10 cellular contexts compared by ENCODE assay signal in genomic region chr22:40535189-40535512, GRCh38.
DNase-seq lines count a peak whose midpoint lies in the region; ATAC-seq, FAIRE-seq and TF ChIP-seq lines count a peak whose summit lies in the region.
"Had no signal": no experiment of that assay in that cellular context is flagged by ENCODE, and none has a peak within 500 bp of the region (broad histone marks: within the 10 kb centered on the region; RNA-seq: fewer than 3 reads in every experiment).

No MANE protein-coding gene starts in this region.

- peak overlapping the region; percentile 91 to 94 (median 94) for H3K27ac Mint-ChIP-seq in nephron

- H3K27me3 Mint-ChIP-seq in nephron (ENCODE audit: low read depth): no peaks in the 10 kb centered on the region

- no peaks in the 10 kb centered on the region for H4K20me1 ChIP-seq in K562 (replicated peaks; ENCODE audit: control insufficient read depth, insufficient read depth, low read length)

- WGBS in K562 (ENCODE audit: insufficient coverage, low coverage, missing lambda C conversion rate): 37% methylated on average over 2 of the region's 2 CpGs

- no peak for TF ChIP-seq EP300 in K562 (IDR thresholded peaks at IDR 0.05; ENCODE audit: low read length)

- no peak overlapping the region for H3K4me2 ChIP-seq in K562 (ENCODE audit: insufficient read depth, low read length)

- H3K9me1 ChIP-seq in K562 (ENCODE audit: control insufficient read depth, insufficient read depth, low read length): no peaks in the 10 kb centered on the region

- CTCF ChIA-PET in K562 (lab: Yijun Ruan, JAX; ENCODE audit: low intra/inter-chr PET ratio): no interaction called here

- peaks cover 45% of the 10 kb centered on the region for H3K4me1 Mint-ChIP-seq in nephron

- ATAC-seq in K562: no peak; the same call in 2 of the 3 replicates
- no peak for ATAC-seq in GM18505 (IDR thresholded peaks at IDR 0.05; ENCODE audit: unreplicated experiment)

- no peak for TF ChIP-seq POLR2A in K562 (conservative IDR thresholded peaks at IDR 0.05)
- TF ChIP-seq POLR2A in GM18505 (IDR thresholded peaks at IDR 0.05; ENCODE audit: borderline replicate concordance, extremely low read depth, insufficient read depth, insufficient read length): no peak

- H3K79me2 ChIP-seq in ACC112 (ENCODE audit: control insufficient read depth, insufficient read depth, low read length, unreplicated experiment) (peaks cover 28% of the 10 kb centered on the region), K562 (ENCODE audit: control insufficient read depth, insufficient read depth, low read length) (no peaks in the 10 kb centered on the region)

- H2AFZ ChIP-seq in ACC112 (ENCODE audit: low read length, unreplicated experiment) (no peak overlapping the region), K562 (ENCODE audit: low read depth, low read length) (no peak overlapping the region)

- H3K4me1 ChIP-seq in ACC112 (ENCODE audit: control insufficient read depth, insufficient read depth, low read length, unreplicated experiment) (peaks cover 41% of the 10 kb centered on the region), HUES48 (ENCODE audit: control insufficient read depth, insufficient read depth, low read length) (peaks cover 37% of the 10 kb centered on the region), K562 (replicated peaks in 1 of 2; ENCODE audit: control insufficient read depth in 2 of 2, insufficient read depth in 2 of 2, low read length in 2 of 2) (peaks cover 0 to 27% of the 10 kb centered on the region in 2 experiments; a peak in 3 of 5 replicates)

- H3K4me3 ChIP-seq in ACC112 (ENCODE audit: low read depth, low read length): no peak overlapping the region
- 0 out of 2 replicates have a peak overlapping the region, but pooled peaks have one; percentile 21 for H3K4me3 ChIP-seq in HUES48 (ENCODE audit: low read depth, low read length)
- H3K4me3 ChIP-seq in K562: no peak overlapping the region

- in situ Hi-C loops in K562 (cut with MboI): no loop called here

- no peak for TF ChIP-seq RAD21 in K562 (CRISPR knock-in tag; conservative IDR thresholded peaks at IDR 0.05 in 1 of 2, IDR thresholded peaks at IDR 0.05 in 1 of 2)

- intact Hi-C loops in K562 (cut with micrococcal nuclease): no loop called here

- DNase-seq in K562 (ENCODE audit: extremely low read depth in 1 of 4, low spot score in 3 of 4) (no peak), HUDEP-2 (lab: John Stamatoyannopoulos, UW; ENCODE audit: unreplicated experiment in 76 of 76) (no peak), retina (no peak)
- DNase-seq in stimulated activated CD4-positive, alpha-beta T cell treated with anti-CD3 and anti-CD28 coated beads, Interleukin-2, amount 100 ng/mL, for 48 hours: no peak
- DNase-seq: NCI-H1092 treated with DMSO at 0.1 percent for 48 hours, SHP77 had no signal

- peak overlapping the region in 2 of 3 experiments; percentile 23 to 67 for H3K4me3 Mint-ChIP-seq in nephron

- BruUV-seq in K562 (replicated peaks; lab: Mats Ljungman, UMichigan): no TSS peak

- H3K9ac ChIP-seq in HUES48 (ENCODE audit: low read depth, low read length) (peak overlapping the region; percentile 5; the same call in 1 of the 2 replicates), K562 (ENCODE audit: insufficient read depth in 1 of 2, low read depth in 2 of 2, low read length in 2 of 2) (no peak overlapping the region)

- POLR2A ChIA-PET in K562 (lab: Yijun Ruan, JAX): interaction anchor here (1.9 kb wide), 1 partner anchor 10 kb away, joined by 4 read pairs; no protein-coding TSS in a partner anchor

- no peak for TF ChIP-seq CTCF in K562 (IDR thresholded peaks at IDR 0.05 in 2 of 3, conservative IDR thresholded peaks at IDR 0.05 in 1 of 3; ENCODE audit: insufficient read depth in 2 of 3, low read depth in 1 of 3, low read length in 3 of 3)
- TF ChIP-seq CTCF in nephron (IDR thresholded peaks at IDR 0.05; ENCODE audit: unreplicated experiment in 3 of 3): no peak

- peaks cover 21% of the 10 kb centered on the region for H3K36me3 Mint-ChIP-seq in nephron (ENCODE audit: low read depth)

- H3K27me3 ChIP-seq in ACC112 (ENCODE audit: insufficient read depth, low read length): no peaks in the 10 kb centered on the region
- H3K27me3 ChIP-seq in HUES48 (ENCODE audit: control insufficient read depth, insufficient read depth, low read length): no peaks in the 10 kb centered on the region
- H3K27me3 ChIP-seq in K562 (ENCODE audit: control insufficient read depth in 2 of 2, insufficient read depth in 2 of 2, low read length in 2 of 2): no peaks in the 10 kb centered on the region

- H3K9me3 ChIP-seq in HUES48 (ENCODE audit: control insufficient read depth, insufficient read depth, low read length) (no peaks in the 10 kb centered on the region), K562 (replicated peaks; ENCODE audit: control insufficient read depth, insufficient read depth, low read depth, low read length) (no peaks in the 10 kb centered on the region)

- no peak for FAIRE-seq in K562 (lab: Jason Lieb, UNC)

- peak overlapping the region; percentile 80 for H3K27ac ChIP-seq in ACC112 (ENCODE audit: low read depth, low read length)
- H3K27ac ChIP-seq in HUES48 (ENCODE audit: low read depth, low read length): peak overlapping the region; percentile 93
- peak overlapping the region; percentile 58; the same call in 1 of the 3 replicates for H3K27ac ChIP-seq in K562 (ENCODE audit: extremely low read depth, low read depth, low read length)

- H3K36me3 ChIP-seq in ACC112 (ENCODE audit: insufficient read depth, low read length): no peaks in the 10 kb centered on the region
- no peaks in the 10 kb centered on the region for H3K36me3 ChIP-seq in HUES48 (ENCODE audit: control insufficient read depth, insufficient read depth, low read length)
- no peaks in the 10 kb centered on the region for H3K36me3 ChIP-seq in K562 (ENCODE audit: control insufficient read depth, insufficient read depth, low read length)

- peaks cover 8% of the 10 kb centered on the region for H3K9me3 Mint-ChIP-seq in nephron

TF ChIP-seq in K562, 482 proteins besides CTCF, POLR2A, EP300 and RAD21 (continues in another document):
- TF ChIP-seq PRDM10 (IDR thresholded peaks at IDR 0.05; ENCODE audit: partially characterized antibody) (peak; percentile 68), FOXM1 (IDR thresholded peaks at IDR 0.05; ENCODE audit: low read depth) (0 out of 2 replicates have a peak, but pooled peaks have one; percentile 27), FOXM1 (CRISPR knock-in tag; IDR thresholded peaks at IDR 0.05; ENCODE audit: low read depth) (no peak), SMAD2 (IDR thresholded peaks at IDR 0.05; ENCODE audit: low read depth, low read length) (no peak), ZNF316 (IDR thresholded peaks at IDR 0.05) (peak; percentile 34; the same call in 1 of the 2 replicates), E2F6 (IDR thresholded peaks at IDR 0.05; ENCODE audit: borderline replicate concordance in 1 of 2, extremely low read depth in 1 of 2, insufficient read depth in 1 of 2, insufficient read length in 1 of 2, low read depth in 1 of 2, low read length in 1 of 2, poor library complexity in 1 of 2, severe bottlenecking in 1 of 2) (no peak), TEAD4 (IDR thresholded peaks at IDR 0.05; ENCODE audit: low read length) (no peak), TEAD4 (CRISPR knock-in tag; IDR thresholded peaks at IDR 0.05; ENCODE audit: borderline replicate concordance) (no peak), TSC22D4 (tag; IDR thresholded peaks at IDR 0.05) (no peak), CEBPB (tag; IDR thresholded peaks at IDR 0.05) (no peak)
- TF ChIP-seq, protein P1, sequence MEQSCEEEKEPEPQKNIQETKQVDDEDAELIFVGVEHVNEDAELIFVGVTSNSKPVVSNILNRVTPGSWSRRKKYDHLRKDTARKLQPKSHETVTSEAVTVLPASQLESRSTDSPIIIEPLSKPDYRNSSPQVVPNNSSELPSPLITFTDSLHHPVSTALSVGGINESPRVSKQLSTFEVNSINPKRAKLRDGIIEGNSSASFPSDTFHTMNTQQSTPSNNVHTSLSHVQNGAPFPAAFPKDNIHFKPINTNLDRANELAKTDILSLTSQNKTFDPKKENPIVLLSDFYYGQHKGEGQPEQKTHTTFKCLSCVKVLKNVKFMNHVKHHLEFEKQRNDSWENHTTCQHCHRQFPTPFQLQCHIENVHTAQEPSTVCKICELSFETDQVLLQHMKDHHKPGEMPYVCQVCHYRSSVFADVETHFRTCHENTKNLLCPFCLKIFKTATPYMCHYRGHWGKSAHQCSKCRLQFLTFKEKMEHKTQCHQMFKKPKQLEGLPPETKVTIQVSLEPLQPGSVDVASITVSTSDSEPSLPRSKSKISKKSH (CRISPR knock-in tag; IDR thresholded peaks at IDR 0.05): no peak
